In genomic region chr22:49963647-49964026, GRCh38 we compare ENCODE assay signal across 9 cellular contexts. TPM values are rescaled to one million over a fixed set of nuclear protein-coding genes. Genes with fewer than 3 reads are reported as not detected.
A peak's percentile ranks its signal among the peaks of the same experiment; 100 is the strongest.
DNase-seq lines count a peak whose midpoint lies in the region; ATAC-seq and TF ChIP-seq lines count a peak whose summit lies in the region.
"Had no signal": no experiment of that assay in that cellular context is flagged by ENCODE, and none has a peak within 500 bp of the region (broad histone marks: within the 10 kb centered on the region; RNA-seq: fewer than 3 reads in every experiment).

No MANE protein-coding gene starts in this region.

- H3K4me3 ChIP-seq in A673 (ENCODE audit: low read depth, low read length, poor library complexity, severe bottlenecking) (peak overlapping the region; percentile 93), coronary artery (peak overlapping the region; percentile 93)
- no peak overlapping the region for H3K4me3 ChIP-seq in Jurkat, Clone E6-1 (ENCODE audit: low read length)

- H3K36me3 ChIP-seq in A673 (ENCODE audit: insufficient read depth, low read length, poor library complexity, severe bottlenecking), result peaks cover 28% of the 10 kb centered on the region

- H3K9me3 ChIP-seq in A673 (ENCODE audit: low read depth, low read length, poor library complexity, severe bottlenecking), result no peaks in the 10 kb centered on the region
- H3K9me3 ChIP-seq: SJSA1 had no signal

- intact Hi-C loops in A673 (cut with micrococcal nuclease; ENCODE audit: unreplicated experiment), result no loop called here

- H3K27me3 Mint-ChIP-seq in naive thymus-derived CD8-positive, alpha-beta T cell, result no peaks in the 10 kb centered on the region

- BruUV-seq in A673 (replicated peaks; lab: Mats Ljungman, UMichigan), result TSS peak; percentile 64

- CTCF ChIA-PET in A673 (lab: Charles Lee), result no interaction called here

- peak overlapping the region; percentile 60 to 80 (median 72) for H3K4me3 Mint-ChIP-seq in naive thymus-derived CD8-positive, alpha-beta T cell

- peak overlapping the region; percentile 94 for H3K27ac ChIP-seq in A673 (ENCODE audit: low read depth, low read length, poor library complexity, severe bottlenecking)
- peak overlapping the region; percentile 23 to 99 for H3K27ac ChIP-seq in coronary artery

- no peaks in the 10 kb centered on the region for H3K9me3 Mint-ChIP-seq in naive thymus-derived CD8-positive, alpha-beta T cell

- TF ChIP-seq CTCF in A673 (conservative IDR thresholded peaks at IDR 0.05; ENCODE audit: low read depth, low read length), result no peak
- no peak for TF ChIP-seq CTCF in coronary artery (IDR thresholded peaks at IDR 0.05)

- peaks cover 0 to 21% (median 2%) of the 10 kb centered on the region in 3 donors for H3K36me3 Mint-ChIP-seq in naive thymus-derived CD8-positive, alpha-beta T cell

- peaks cover 16 to 59% (median 40%) of the 10 kb centered on the region in 4 donors for H3K4me1 Mint-ChIP-seq in naive thymus-derived CD8-positive, alpha-beta T cell

- H3K27me3 ChIP-seq in A673 (replicated peaks; ENCODE audit: insufficient read depth, low read depth, low read length, poor library complexity), result no peaks in the 10 kb centered on the region
- H3K27me3 ChIP-seq: SJSA1 had no signal

- H3K27ac Mint-ChIP-seq in naive thymus-derived CD8-positive, alpha-beta T cell, result peak overlapping the region; percentile 63 to 95 (median 84)

- POLR2A ChIA-PET in A673 (lab: Charles Lee; ENCODE audit: low non-redundant PET), result no interaction called here
- POLR2A ChIA-PET in naive thymus-derived CD8-positive, alpha-beta T cell (lab: Charles Lee), result interaction anchor here (0.8 to 6.0 kb wide), 7 partner anchors 9 to 31 kb away, joined by 3 to 26 read pairs (median 4); no protein-coding TSS in a partner anchor

- peaks cover 27% of the 10 kb centered on the region for H3K4me1 ChIP-seq in A673 (ENCODE audit: insufficient read depth, low read length, poor library complexity, severe bottlenecking)

- DNase-seq in A673 (ENCODE audit: low spot score) (no peak), coronary artery (ENCODE audit: low spot score) (no peak), NCI-H526 treated with DMSO at 0.1 percent for 48 hours (lab: John Stamatoyannopoulos, UW) (no peak), SW 1271 (lab: John Stamatoyannopoulos, UW) (no peak), SKM-1 treated with dmso at 0.1 percent for 144 hours (lab: John Stamatoyannopoulos, UW; ENCODE audit: unreplicated experiment) (no peak)
- peak; percentile 54 for DNase-seq in Jurkat, Clone E6-1 (ENCODE audit: low read depth, low spot score)
- DNase-seq in naive thymus-derived CD8-positive, alpha-beta T cell, result peak in 4 of 10 donors; percentile 1 to 59 (median 4)

- peak in 1 of 2 donors; percentile 7 for ATAC-seq in naive thymus-derived CD8-positive, alpha-beta T cell
- ATAC-seq in HG03175 (IDR thresholded peaks at IDR 0.05; ENCODE audit: unreplicated experiment), result no peak

RNA-seq across cellular contexts. Expression of gene PIM3, which starts 3.1 kb away (rescaled TPM):
- 70.9 and 71.3 TPM in 2 replicates for total RNA-seq in A673 (2021)
- 77.7 TPM for polyA plus RNA-seq in Jurkat, Clone E6-1 (2012; ENCODE audit: insufficient read depth, insufficient read length)
- 10 to 100 TPM; 42.0 to 44.0 TPM for total RNA-seq in naive thymus-derived CD8-positive, alpha-beta T cell
- polyA plus RNA-seq in naive thymus-derived CD8-positive, alpha-beta T cell, result 10 to 100 TPM; 12.4 to 26.0 (median 13.6) TPM

RNA-seq across cellular contexts. Expression of gene CRELD2, which starts 45.2 kb away (rescaled TPM):
- total RNA-seq in A673 (2021), result 54.1 and 54.7 TPM in 2 replicates
- 52.0 TPM for polyA plus RNA-seq in Jurkat, Clone E6-1 (2012; ENCODE audit: insufficient read depth, insufficient read length)
- total RNA-seq in naive thymus-derived CD8-positive, alpha-beta T cell, result 10 to 100 TPM; 22.1 to 28.0 TPM
- 10 to 100 TPM; 35.8 to 43.6 (median 37.0) TPM for polyA plus RNA-seq in naive thymus-derived CD8-positive, alpha-beta T cell

RNA-seq across cellular contexts. Expression of gene ALG12, which starts 45.4 kb away (rescaled TPM):
- 18.6 and 19.8 TPM in 2 replicates for total RNA-seq in A673 (2021)
- 40.5 TPM for polyA plus RNA-seq in Jurkat, Clone E6-1 (2012; ENCODE audit: insufficient read depth, insufficient read length)
- 10 to 100 TPM; 20.3 to 23.6 TPM for total RNA-seq in naive thymus-derived CD8-positive, alpha-beta T cell
- 10 to 100 TPM; 10.8 to 17.0 (median 16.9) TPM for polyA plus RNA-seq in naive thymus-derived CD8-positive, alpha-beta T cell

RNA-seq across cellular contexts. Expression of gene IL17REL, which starts 48.9 kb away (rescaled TPM):
- not detected in 2 replicates for total RNA-seq in A673 (2021)
- polyA plus RNA-seq in Jurkat, Clone E6-1 (2012; ENCODE audit: insufficient read depth, insufficient read length), result not detected
- total RNA-seq in naive thymus-derived CD8-positive, alpha-beta T cell, result not detected
- not detected for polyA plus RNA-seq in naive thymus-derived CD8-positive, alpha-beta T cell
- total RNA-seq: SJSA1 had no signal
